ENCODE assay signal across 2 cellular contexts in genomic region chr11:20881328-20882079, GRCh38.
TF ChIP-seq lines count a peak whose summit lies in the region.

No MANE protein-coding gene starts in this region.

TF ChIP-seq in H1, 55 proteins besides CTCF, POLR2A, EP300 and RAD21:
- TF ChIP-seq E2F6 (IDR thresholded peaks at IDR 0.05) (no peak), BACH1 (IDR thresholded peaks at IDR 0.05; ENCODE audit: low read length) (no peak), SIX5 (IDR thresholded peaks at IDR 0.05; ENCODE audit: low read depth, low read length) (no peak)

TF ChIP-seq in HepG2, 621 proteins besides CTCF, POLR2A, EP300 and RAD21:
- TF ChIP-seq ZNF251 (CRISPR knock-in tag; IDR thresholded peaks at IDR 0.05) (no peak), THRA (CRISPR knock-in tag; IDR thresholded peaks at IDR 0.05; ENCODE audit: borderline replicate concordance) (no peak)
TF ChIP-seq in HepG2: peak in this region for 0.
